In genomic region chr4:94207469-94208224, GRCh38 we compare ENCODE assay signal across 8 cellular contexts. TPM values are rescaled to one million over a fixed set of nuclear protein-coding genes. Genes with fewer than 3 reads are reported as not detected.
DNase-seq lines count a peak whose midpoint lies in the region; ATAC-seq and TF ChIP-seq lines count a peak whose summit lies in the region.

Gene SMARCAD1, plus strand, starts transcription at chr4:94207865. Its CDS starts 530 bp downstream, at chr4:94208395.

- CTCF ChIA-PET in BJ (lab: Yijun Ruan, JAX), result interaction anchor here (1.7 kb wide), 1 partner anchor 27 kb away, joined by 5 read pairs; no protein-coding TSS in a partner anchor

- H3K36me3 ChIP-seq in BJ (ENCODE audit: control insufficient read depth, insufficient read depth, low read length), result peaks cover 3% of the 10 kb centered on the region

- DNase-seq in BJ (ENCODE audit: low read depth) (peak; percentile 55), NCI-H526 treated with DMSO at 0.1 percent for 48 hours (lab: John Stamatoyannopoulos, UW) (peak; percentile 90), dedifferentiated amniotic fluid mesenchymal stem cell (ENCODE audit: extremely low spot score) (peak; percentile 97), left kidney (ENCODE audit: low read depth, low spot score) (peak; percentile 99)
- DNase-seq in activated CD4-positive, alpha-beta T cell treated with anti-CD3 and anti-CD28 coated beads, Interleukin-2, amount 10 ng/mL, durations not matched to agents 24 days and 14 days, result peak; percentile 96
- DNase-seq in stimulated activated CD4-positive, alpha-beta T cell treated with anti-CD3 and anti-CD28 coated beads, Interleukin-2, amount 100 ng/mL, for 24 hours, result peak; percentile 88 to 89

- H3K4me1 Mint-ChIP-seq in activated CD4-positive, alpha-beta T cell treated with anti-CD3 and anti-CD28 coated beads, Interleukin-2, amount 10 ng/mL, durations not matched to agents 24 days and 14 days, result peaks cover 32% of the 10 kb centered on the region

- H3K27me3 ChIP-seq in BJ (ENCODE audit: control insufficient read depth, insufficient read depth, low read length), result no peaks in the 10 kb centered on the region

- POLR2A ChIA-PET in BJ (lab: Charles Lee), result interaction anchor here (0.6 kb wide), 2 partner anchors 120 to 898 kb away, joined by 3 to 4 read pairs; no protein-coding TSS in a partner anchor

- H3K4me3 Mint-ChIP-seq in activated CD4-positive, alpha-beta T cell treated with anti-CD3 and anti-CD28 coated beads, Interleukin-2, amount 10 ng/mL, durations not matched to agents 24 days and 14 days, result peak within 1 kb of the TSS; percentile 96

- peaks cover 3% of the 10 kb centered on the region for H3K27me3 Mint-ChIP-seq in activated CD4-positive, alpha-beta T cell treated with anti-CD3 and anti-CD28 coated beads, Interleukin-2, amount 10 ng/mL, durations not matched to agents 24 days and 14 days

- intact Hi-C loops in activated CD4-positive, alpha-beta T cell treated with anti-CD3 and anti-CD28 coated beads, Interleukin-2, amount 10 ng/mL, durations not matched to agents 24 days and 14 days (cut with micrococcal nuclease), result loop anchor here (1.0 to 5.0 kb wide), 2 partner anchors 132 to 245 kb away; partner anchors contain the start of gene PDLIM5

- no peak for TF ChIP-seq CTCF in BJ (IDR thresholded peaks at IDR 0.05; ENCODE audit: insufficient read depth, low read depth, low read length)

- H3K36me3 Mint-ChIP-seq in activated CD4-positive, alpha-beta T cell treated with anti-CD3 and anti-CD28 coated beads, Interleukin-2, amount 10 ng/mL, durations not matched to agents 24 days and 14 days (ENCODE audit: low read depth), result peaks cover 39% of the 10 kb centered on the region

- no peaks in the 10 kb centered on the region for H3K9me3 Mint-ChIP-seq in activated CD4-positive, alpha-beta T cell treated with anti-CD3 and anti-CD28 coated beads, Interleukin-2, amount 10 ng/mL, durations not matched to agents 24 days and 14 days

- ATAC-seq in GM19324 (IDR thresholded peaks at IDR 0.05; ENCODE audit: low FRiP score, unreplicated experiment), result peak; percentile 98
- ATAC-seq in HG03469 (IDR thresholded peaks at IDR 0.05; ENCODE audit: unreplicated experiment), result peak; percentile 94

- H3K27ac Mint-ChIP-seq in activated CD4-positive, alpha-beta T cell treated with anti-CD3 and anti-CD28 coated beads, Interleukin-2, amount 10 ng/mL, durations not matched to agents 24 days and 14 days, result peak within 1 kb of the TSS; percentile 98

- peak within 1 kb of the TSS; percentile 94 for H3K4me3 ChIP-seq in BJ (ENCODE audit: low read depth, low read length)

RNA-seq across cellular contexts. Expression of gene SMARCAD1, which starts in this region (rescaled TPM):
- 8.2 and 18.2 TPM in 2 replicates for polyA plus RNA-seq in BJ (2011; rRNA removed)
- 12.0 and 13.7 TPM in 2 replicates for polyA minus RNA-seq in BJ (2011; rRNA and poly(A)+ RNA removed)
- 45.6 and 45.7 TPM in 2 replicates for total RNA-seq in activated CD4-positive, alpha-beta T cell treated with anti-CD3 and anti-CD28 coated beads, Interleukin-2, amount 10 ng/mL, durations not matched to agents 24 days and 14 days

Comparison
In these comparisons a context has a peak if more than half of its experiments do, and no peak if none do; other contexts are left out.
1. Peak in every context shown above with its lines: DNase-seq, ATAC-seq and H3K4me3 ChIP-seq.